ENCODE assay signal across 8 cellular contexts in genomic region chr14:24036180-24036962, GRCh38. TPM values are rescaled to one million over a fixed set of nuclear protein-coding genes. Genes with fewer than 3 reads are reported as not detected.
DNase-seq lines count a peak whose midpoint lies in the region; ATAC-seq lines count a peak whose summit lies in the region.
"Not testable (repeated sequence)": the region's sequence is repeated elsewhere in the genome, so short reads cannot be mapped to it uniquely, and the experiment has no call there.

No MANE protein-coding gene starts in this region.

- H3K4me1 ChIP-seq in BLaER1 = peaks cover 15% of the 10 kb centered on the region

- H3K36me3 ChIP-seq in BLaER1 = not testable (repeated sequence)

- H3K27ac ChIP-seq in BLaER1 = peak overlapping the region; percentile 79

- not testable (repeated sequence) for H3K27me3 ChIP-seq in BLaER1

- H3K4me3 ChIP-seq in BLaER1 = peak overlapping the region; percentile 71

- DNase-seq in HS-27A (ENCODE audit: low read depth) (peak; percentile 51), NCI-H69 (lab: John Stamatoyannopoulos, UW) (peak; percentile 93), dermis blood vessel endothelial cell (peak; percentile 74), left colon (peak; percentile 91 to 94)
- DNase-seq in activated CD4-positive, alpha-beta T cell treated with anti-CD3 and anti-CD28 coated beads, Interleukin-2, amount 50 U/mL, for 1 hour = peak; percentile 55
- peak in 2 of 3 donors; percentile 54 to 58 for DNase-seq in stimulated activated CD4-positive, alpha-beta T cell treated with anti-CD3 and anti-CD28 coated beads, Interleukin-12 subunit alpha, Interleukin-12 subunit beta, amount 100 ng/mL, for 48 hours (ENCODE audit: low read depth in 2 of 3, low spot score in 1 of 3)

- not testable (repeated sequence) for H4K20me1 ChIP-seq in BLaER1

- peaks cover 27% of the 10 kb centered on the region for H3K9me3 ChIP-seq in BLaER1

- ATAC-seq in GM19395 (IDR thresholded peaks at IDR 0.05; ENCODE audit: unreplicated experiment) (peak; percentile 78), left colon (peak; percentile 92)

- H3K9ac ChIP-seq in BLaER1 = peak overlapping the region; percentile 80

- peak overlapping the region; percentile 89 for H3K4me2 ChIP-seq in BLaER1

- intact Hi-C loops in left colon (cut with DNase I, micrococcal nuclease) = not testable (repeated sequence)

RNA-seq across cellular contexts. Expression of gene CARMIL3, which starts 15.4 kb away (rescaled TPM):
- total RNA-seq in dermis blood vessel endothelial cell (0.05 TPM in 1 of 2 replicates, not detected in the other), left colon (1 to 10 TPM; 1.1 to 3.4 TPM)

RNA-seq across cellular contexts. Expression of gene CPNE6, which starts 35.0 kb away (rescaled TPM):
- total RNA-seq in dermis blood vessel endothelial cell (not detected in 2 replicates), left colon (under 1 TPM; 0.28 to 0.31 TPM)

RNA-seq across cellular contexts. Expression of gene DHRS4L2, which starts 47.6 kb away (rescaled TPM):
- total RNA-seq in dermis blood vessel endothelial cell (11.6 and 12.6 TPM in 2 replicates), left colon (10 to 100 TPM; 31.8 to 43.2 TPM)

RNA-seq across cellular contexts. Expression of gene PCK2, which starts 57.7 kb away (rescaled TPM):
- total RNA-seq in dermis blood vessel endothelial cell (5.8 and 10.5 TPM in 2 replicates), left colon (100 to 1,000 TPM; 150 to 223 TPM)

Comparison
In these comparisons a context has a peak if more than half of its experiments do, and no peak if none do; other contexts are left out.
1. Peak in every context shown above with its lines: DNase-seq, ATAC-seq, H3K4me3 ChIP-seq and H3K27ac ChIP-seq.